Comparison of ENCODE assay signal across 8 cellular contexts in genomic region chr1:12477936-12478611, GRCh38.
DNase-seq lines count a peak whose midpoint lies in the region; ATAC-seq, FAIRE-seq and TF ChIP-seq lines count a peak whose summit lies in the region.

No MANE protein-coding gene starts in this region.

- H3K36me3 Mint-ChIP-seq in activated naive CD4-positive, alpha-beta T cell treated with anti-CD3 and anti-CD28 coated beads, Interleukin-2, amount 50 U/mL, for 72 hours: peaks cover 19 to 37% of the 10 kb centered on the region in 2 donors

- ATAC-seq in activated naive CD4-positive, alpha-beta T cell treated with anti-CD3 and anti-CD28 coated beads, Interleukin-2, amount 50 U/mL, for 72 hours: peak; percentile 14 to 20
- ATAC-seq in left ventricle myocardium superior: peak; percentile 67
- ATAC-seq in GM21423 (IDR thresholded peaks at IDR 0.05; ENCODE audit: unreplicated experiment): no peak

- FAIRE-seq in GM12892 (lab: Jason Lieb, UNC): no peak

- DNase-seq in NCI-H1436 (lab: John Stamatoyannopoulos, UW) (peak; percentile 40), NCI-H1436 treated with DMSO at 0.1 percent for 48 hours (lab: John Stamatoyannopoulos, UW) (no peak), NCI-H2029 treated with DMSO at 0.1 percent for 48 hours (lab: John Stamatoyannopoulos, UW) (peak; percentile 51), left ventricle myocardium superior (peak; percentile 88), skeletal muscle cell (ENCODE audit: low read depth) (peak; percentile 96), GM12892 (ENCODE audit: insufficient read length) (no peak)
- DNase-seq in activated naive CD4-positive, alpha-beta T cell treated with anti-CD3 and anti-CD28 coated beads, Interleukin-2, amount 50 U/mL, for 72 hours (ENCODE audit: low spot score in 2 of 2): no peak

- no peak for TF ChIP-seq POLR2A in GM12892 (IDR thresholded peaks at IDR 0.05; ENCODE audit: low read depth, low read length)

- H3K4me3 ChIP-seq in skeletal muscle cell (ENCODE audit: low read depth, low read length): no peak overlapping the region

- H3K9me3 Mint-ChIP-seq in activated naive CD4-positive, alpha-beta T cell treated with anti-CD3 and anti-CD28 coated beads, Interleukin-2, amount 50 U/mL, for 72 hours: no peaks in the 10 kb centered on the region

- H3K27ac Mint-ChIP-seq in activated naive CD4-positive, alpha-beta T cell treated with anti-CD3 and anti-CD28 coated beads, Interleukin-2, amount 50 U/mL, for 72 hours: peak overlapping the region; percentile 69 to 96

- intact Hi-C loops in left ventricle myocardium superior (cut with micrococcal nuclease): no loop called here

Comparison
In these comparisons a context has a peak if more than half of its experiments do, and no peak if none do; other contexts are left out.
1. DNase-seq: peak in NCI-H1436 (single experiment), NCI-H2029 treated with DMSO at 0.1 percent for 48 hours (single experiment), left ventricle myocardium superior (single experiment) and skeletal muscle cell (single experiment); none in NCI-H1436 treated with DMSO at 0.1 percent for 48 hours (single experiment), activated naive CD4-positive, alpha-beta T cell treated with anti-CD3 and anti-CD28 coated beads, Interleukin-2, amount 50 U/mL, for 72 hours (0 of 2) and GM12892 (single experiment).